In genomic region chr6:11803596-11803981, GRCh38 we compare ENCODE assay signal across 25 cellular contexts. TPM values are rescaled to one million over a fixed set of nuclear protein-coding genes. Genes with fewer than 3 reads are reported as not detected.
A peak's percentile ranks its signal among the peaks of the same experiment; 100 is the strongest.
DNase-seq lines count a peak whose midpoint lies in the region; ATAC-seq, FAIRE-seq and TF ChIP-seq lines count a peak whose summit lies in the region.
"Had no signal": no experiment of that assay in that cellular context is flagged by ENCODE, and none has a peak within 500 bp of the region (broad histone marks: within the 10 kb centered on the region; RNA-seq: fewer than 3 reads in every experiment).

No MANE protein-coding gene starts in this region.

- H3K27ac ChIP-seq in HL-60 (replicated peaks) (peak overlapping the region; percentile 42), upper lobe of right lung (no peak overlapping the region)
- H3K27ac ChIP-seq: A549; BLaER1 treated with 17β-estradiol and CSF1 and Interleukin-3, amounts not matched to agents 10 nM and 100 nM had no signal

- H3K4me1 ChIP-seq in mucosa of descending colon (ENCODE audit: low read depth), result peaks cover 19% of the 10 kb centered on the region
- H3K4me1 ChIP-seq in upper lobe of right lung, result no peaks in the 10 kb centered on the region
- H3K4me1 ChIP-seq: BLaER1 treated with 17β-estradiol and CSF1 and Interleukin-3, amounts not matched to agents 10 nM and 100 nM had no signal

- no peaks in the 10 kb centered on the region for H3K27me3 ChIP-seq in HL-60 (ENCODE audit: insufficient read depth, poor library complexity, severe bottlenecking)
- no peaks in the 10 kb centered on the region for H3K27me3 ChIP-seq in bronchial epithelial cell (ENCODE audit: control insufficient read depth, insufficient read depth, low read length)
- no peaks in the 10 kb centered on the region for H3K27me3 ChIP-seq in upper lobe of right lung
- H3K27me3 ChIP-seq: BLaER1 treated with 17β-estradiol and CSF1 and Interleukin-3, amounts not matched to agents 10 nM and 100 nM; Peyer's patch had no signal

- DNase-seq in HL-60 (ENCODE audit: low read depth in 1 of 2, low spot score in 1 of 2) (no peak), bronchial epithelial cell (ENCODE audit: low read depth) (peak; percentile 41), mucosa of descending colon (no peak), upper lobe of right lung (no peak), progenitor cell of endocrine pancreas (ENCODE audit: low spot score, unreplicated experiment) (no peak), hepatic stellate cell (ENCODE audit: low spot score) (no peak)
- DNase-seq: AML-193; CD4-positive, alpha-beta T cell; DMS79; EL; GDM1; KBM-7; NCI-H1105; NCI-H1436 treated with DMSO at 0.1 percent for 48 hours; NCI-H187 treated with DMSO at 0.1 percent for 48 hours; NCI-H2227 treated with DMSO at 0.1 percent for 48 hours; NCI-H526 treated with DMSO at 0.1 percent for 48 hours; SHP77 treated with DMSO at 0.1 percent for 48 hours had no signal

- no peak for FAIRE-seq in bronchial epithelial cell (lab: Jason Lieb, UNC)
- FAIRE-seq: A549, H54 had no signal

- H3K9me3 ChIP-seq in mucosa of descending colon, result no peaks in the 10 kb centered on the region
- H3K9me3 ChIP-seq in upper lobe of right lung, result no peaks in the 10 kb centered on the region
- H3K9me3 ChIP-seq: A549; BLaER1 treated with 17β-estradiol and CSF1 and Interleukin-3, amounts not matched to agents 10 nM and 100 nM; Peyer's patch had no signal

- H3K36me3 ChIP-seq in bronchial epithelial cell (ENCODE audit: control insufficient read depth, insufficient read depth, low read length) (no peaks in the 10 kb centered on the region), mucosa of descending colon (ENCODE audit: low read depth) (no peaks in the 10 kb centered on the region), upper lobe of right lung (no peaks in the 10 kb centered on the region)
- H3K36me3 ChIP-seq: BLaER1 treated with 17β-estradiol and CSF1 and Interleukin-3, amounts not matched to agents 10 nM and 100 nM; Peyer's patch had no signal

- H3K4me3 ChIP-seq in HL-60 (replicated peaks; ENCODE audit: insufficient read depth, low read length) (no peak overlapping the region), bronchial epithelial cell (ENCODE audit: low read depth, low read length) (no peak overlapping the region), mucosa of descending colon (no peak overlapping the region), upper lobe of right lung (no peak overlapping the region)
- H3K4me3 ChIP-seq: A549; BLaER1 treated with 17β-estradiol and CSF1 and Interleukin-3, amounts not matched to agents 10 nM and 100 nM; GM12878; Peyer's patch had no signal

- H3K9me3 Mint-ChIP-seq in progenitor cell of endocrine pancreas (ENCODE audit: low read depth), result no peaks in the 10 kb centered on the region
- H3K9me3 Mint-ChIP-seq: CD4-positive, alpha-beta T cell had no signal

- H3K27ac Mint-ChIP-seq in progenitor cell of endocrine pancreas, result no peak overlapping the region
- H3K27ac Mint-ChIP-seq: CD4-positive, alpha-beta T cell had no signal

- no peaks in the 10 kb centered on the region for H3K36me3 Mint-ChIP-seq in progenitor cell of endocrine pancreas (ENCODE audit: insufficient read depth)

- H3K4me1 Mint-ChIP-seq in progenitor cell of endocrine pancreas (ENCODE audit: low read depth), result peaks cover 9% of the 10 kb centered on the region

- peaks cover 3% of the 10 kb centered on the region for H3K27me3 Mint-ChIP-seq in progenitor cell of endocrine pancreas
- H3K27me3 Mint-ChIP-seq: CD4-positive, alpha-beta T cell had no signal

- H3K4me3 Mint-ChIP-seq in progenitor cell of endocrine pancreas (ENCODE audit: low read depth), result no peak overlapping the region
- H3K4me3 Mint-ChIP-seq: CD4-positive, alpha-beta T cell had no signal

- ATAC-seq in mucosa of descending colon (peak; percentile 68), upper lobe of right lung (peak; percentile 30), HG02610 (IDR thresholded peaks at IDR 0.05; ENCODE audit: unreplicated experiment) (no peak)
- ATAC-seq: A549, GM12878 had no signal

- intact Hi-C loops in mucosa of descending colon (cut with DNase I, micrococcal nuclease) (no loop called here), upper lobe of right lung (cut with DNase I) (no loop called here)

- no peak for TF ChIP-seq CTCF in HL-60 (IDR thresholded peaks at IDR 0.05; ENCODE audit: insufficient read depth, low read length)
- TF ChIP-seq CTCF in bronchial epithelial cell (IDR thresholded peaks at IDR 0.05; ENCODE audit: insufficient read depth, low read length, severe bottlenecking), result no peak
- no peak for TF ChIP-seq CTCF in mucosa of descending colon (IDR thresholded peaks at IDR 0.05)
- TF ChIP-seq CTCF in upper lobe of right lung (IDR thresholded peaks at IDR 0.05), result no peak
- TF ChIP-seq CTCF in progenitor cell of endocrine pancreas (IDR thresholded peaks at IDR 0.05; ENCODE audit: unreplicated experiment), result no peak

RNA-seq across cellular contexts. Expression of gene ADTRP, which starts 25.0 kb away (rescaled TPM):
- 11.3 and 17.6 TPM in 2 replicates for total RNA-seq in bronchial epithelial cell
- total RNA-seq in mucosa of descending colon, result 100 to 1,000 TPM in 1 of 3 donors, 10 to 100 TPM in 2; 68.5 to 239 (median 91.9) TPM
- total RNA-seq in upper lobe of right lung, result 21.0 TPM
- total RNA-seq in progenitor cell of endocrine pancreas, result not detected in 2 replicates
- total RNA-seq: OCI-LY7 had no signal

Comparison
In these comparisons a context has a peak if more than half of its experiments do, and no peak if none do; other contexts are left out.
1. RNA of gene ADTRP, which starts 25.0 kb away (total RNA-seq): 68.5 to 239 TPM in mucosa of descending colon, 21.0 TPM in upper lobe of right lung (single experiment) and 11.3 to 17.6 TPM in bronchial epithelial cell; not detected in progenitor cell of endocrine pancreas; every median in the first group is over 10 times any median in the second.